In genomic region chr12:3216726-3217682, GRCh38 we compare ENCODE assay signal across 11 cellular contexts.
DNase-seq lines count a peak whose midpoint lies in the region; ATAC-seq and TF ChIP-seq lines count a peak whose summit lies in the region.
"Had no signal": no experiment of that assay in that cellular context is flagged by ENCODE, and none has a peak within 500 bp of the region (broad histone marks: within the 10 kb centered on the region; RNA-seq: fewer than 3 reads in every experiment).

No MANE protein-coding gene starts in this region.

- WGBS in mesendoderm (ENCODE audit: extremely low coverage, insufficient coverage, low lambda C conversion rate), result no CpG with 5 or more reads among the region's 12 CpGs

- H3K4me1 ChIP-seq in cardiac muscle cell (ENCODE audit: low read depth), result peaks cover 67% of the 10 kb centered on the region
- peaks cover 4% of the 10 kb centered on the region for H3K4me1 ChIP-seq in mesendoderm (ENCODE audit: control insufficient read depth, low read depth, low read length)
- H3K4me1 ChIP-seq: A549 had no signal

- no peak overlapping the region for H3K23ac ChIP-seq in mesendoderm (ENCODE audit: low read length)

- no peaks in the 10 kb centered on the region for H3K27me3 ChIP-seq in cardiac muscle cell
- no peaks in the 10 kb centered on the region for H3K27me3 ChIP-seq in layer of hippocampus (ENCODE audit: control insufficient read depth, insufficient read depth, low read length)
- no peaks in the 10 kb centered on the region for H3K27me3 ChIP-seq in mesendoderm (ENCODE audit: insufficient read depth, low read length, poor library complexity)

- H3K36me3 ChIP-seq in cardiac muscle cell (no peaks in the 10 kb centered on the region), mesendoderm (ENCODE audit: control insufficient read depth, insufficient read depth, low read length) (no peaks in the 10 kb centered on the region)

- no peak overlapping the region for H3K4me2 ChIP-seq in mesendoderm (ENCODE audit: low read length)
- H3K4me2 ChIP-seq: A549 had no signal

- peaks cover 33% of the 10 kb centered on the region for H3K4me1 Mint-ChIP-seq in chondrocyte (ENCODE audit: low read depth)

- no peak overlapping the region for H2BK120ac ChIP-seq in mesendoderm (ENCODE audit: low read depth, low read length)

- H3K4ac ChIP-seq in mesendoderm (ENCODE audit: low read depth, low read length), result no peak overlapping the region

- peaks cover 12% of the 10 kb centered on the region for H3K36me3 Mint-ChIP-seq in chondrocyte (ENCODE audit: low read depth)

- peak in 1 of 2 donors; percentile 57 for DNase-seq in cardiac muscle cell (ENCODE audit: low read depth in 1 of 2, low spot score in 1 of 2)
- no peak for DNase-seq in Right ventricle myocardium inferior (ENCODE audit: missing footprints)
- DNase-seq in chondrocyte (ENCODE audit: low spot score), result no peak
- no peak for DNase-seq in mesendoderm
- no peak for DNase-seq in NCI-H510A (lab: John Stamatoyannopoulos, UW)
- no peak for DNase-seq in NCI-H2029 (lab: John Stamatoyannopoulos, UW)
- DNase-seq: activated naive CD4-positive, alpha-beta T cell treated with Interleukin-2 at 50 U/mL for 16 hours; NCI-H748 treated with DMSO at 0.1 percent for 48 hours had no signal

- peak overlapping the region; percentile 53 for H3K27ac Mint-ChIP-seq in chondrocyte (ENCODE audit: unreplicated experiment)

- intact Hi-C loops in Right ventricle myocardium inferior (cut with DNase I), result no loop called here

- no peaks in the 10 kb centered on the region for H3K79me1 ChIP-seq in mesendoderm (ENCODE audit: low read length)

- no peaks in the 10 kb centered on the region for H3K9me3 ChIP-seq in cardiac muscle cell (ENCODE audit: low read depth)
- H3K9me3 ChIP-seq: A549 had no signal

- H3K4me3 Mint-ChIP-seq in chondrocyte (ENCODE audit: unreplicated experiment), result no peak overlapping the region

- H2BK5ac ChIP-seq in mesendoderm (ENCODE audit: low read length), result no peak overlapping the region

- H3K27me3 Mint-ChIP-seq in chondrocyte (ENCODE audit: low read depth), result no peaks in the 10 kb centered on the region

- H3K27ac ChIP-seq in cardiac muscle cell (peak overlapping the region; percentile 80), layer of hippocampus (ENCODE audit: low read depth, low read length) (peak overlapping the region; percentile 15), mesendoderm (ENCODE audit: low read depth, low read length) (no peak overlapping the region)
- H3K27ac ChIP-seq: A549 had no signal

- no peaks in the 10 kb centered on the region for H3K9me3 Mint-ChIP-seq in chondrocyte (ENCODE audit: low read depth)

- H3K18ac ChIP-seq in mesendoderm (ENCODE audit: low read length), result no peak overlapping the region

- ATAC-seq in Right ventricle myocardium inferior (no peak), GM21619 (IDR thresholded peaks at IDR 0.05; ENCODE audit: unreplicated experiment) (no peak)
- ATAC-seq: A549 had no signal

- H2AK5ac ChIP-seq in mesendoderm (ENCODE audit: low read length), result no peak overlapping the region

- no peak overlapping the region for H4K8ac ChIP-seq in mesendoderm (ENCODE audit: low read depth, low read length)

- no peak overlapping the region for H3K56ac ChIP-seq in mesendoderm (ENCODE audit: low read length)

- H3K9ac ChIP-seq in mesendoderm (ENCODE audit: low read length), result no peak overlapping the region

- no peak overlapping the region for H4K5ac ChIP-seq in mesendoderm (ENCODE audit: low read length)

- no peaks in the 10 kb centered on the region for H3K79me2 ChIP-seq in mesendoderm (ENCODE audit: control insufficient read depth, insufficient read depth, low read length)

- no peak for TF ChIP-seq CTCF in cardiac muscle cell (IDR thresholded peaks at IDR 0.05; ENCODE audit: low read depth, low read length)
- TF ChIP-seq CTCF in chondrocyte (IDR thresholded peaks at IDR 0.05), result no peak

- no peak overlapping the region for H2BK15ac ChIP-seq in mesendoderm (replicated peaks; ENCODE audit: low read depth)

- H3K4me3 ChIP-seq in cardiac muscle cell, result no peak overlapping the region
- no peak overlapping the region for H3K4me3 ChIP-seq in mesendoderm (ENCODE audit: low read length)
- H3K4me3 ChIP-seq: A549 had no signal
